ENCODE assay signal across 8 cellular contexts in genomic region chr20:56440346-56441007, GRCh38. TPM values are rescaled to one million over a fixed set of nuclear protein-coding genes. Genes with fewer than 3 reads are reported as not detected.
A peak's percentile ranks its signal among the peaks of the same experiment; 100 is the strongest.
DNase-seq lines count a peak whose midpoint lies in the region; ATAC-seq and TF ChIP-seq lines count a peak whose summit lies in the region.

No MANE protein-coding gene starts in this region.

- peak; percentile 64 for DNase-seq in GM10248 (ENCODE audit: extremely low spot score)
- peak; percentile 23 for DNase-seq in activated CD8-positive, alpha-beta memory T cell treated with anti-CD3 and anti-CD28 coated beads, Interleukin-2, amount 50 U/mL, for 1 hour (ENCODE audit: extremely low read depth)
- peak; percentile 17 to 80 (median 63) for DNase-seq in naive thymus-derived CD8-positive, alpha-beta T cell
- DNase-seq in DMS153 treated with DMSO at 0.1 percent for 48 hours (lab: John Stamatoyannopoulos, UW; ENCODE audit: unreplicated experiment): no peak
- no peak for DNase-seq in iPS-NIHi7 (ENCODE audit: extremely low spot score)
- no peak for DNase-seq in LoVo (ENCODE audit: low spot score)
- DNase-seq in NCI-H2029 (lab: John Stamatoyannopoulos, UW): no peak

- H3K4me3 Mint-ChIP-seq in naive thymus-derived CD8-positive, alpha-beta T cell: peak overlapping the region; percentile 53 to 84 (median 73)

- CTCF ChIA-PET in GM10248 (lab: Yijun Ruan, JAX): interaction anchor here (1.2 kb wide), 1 partner anchor 29 kb away, joined by 3 read pairs; the partner anchor contains the start of gene CASS4

- H3K27me3 Mint-ChIP-seq in naive thymus-derived CD8-positive, alpha-beta T cell: no peaks in the 10 kb centered on the region

- POLR2A ChIA-PET in GM10248 (lab: Yijun Ruan, JAX): no interaction called here
- POLR2A ChIA-PET in naive thymus-derived CD8-positive, alpha-beta T cell (lab: Charles Lee): interaction anchor here (1.0 to 2.4 kb wide), 7 partner anchors 8 to 31 kb away, joined by 3 to 16 read pairs (median 5); partner anchors contain the start of gene CASS4

- no peak for TF ChIP-seq CTCF in GM10248 (IDR thresholded peaks at IDR 0.05; ENCODE audit: control extremely low read depth, extremely low read depth, low read depth, missing control alignments)

- peaks cover 37 to 68% (median 59%) of the 10 kb centered on the region in 4 donors for H3K4me1 Mint-ChIP-seq in naive thymus-derived CD8-positive, alpha-beta T cell

- peak overlapping the region; percentile 82 to 96 (median 92) for H3K27ac Mint-ChIP-seq in naive thymus-derived CD8-positive, alpha-beta T cell

- ATAC-seq in HG02798 (IDR thresholded peaks at IDR 0.05; ENCODE audit: poor library complexity, unreplicated experiment): peak; percentile 81
- ATAC-seq in naive thymus-derived CD8-positive, alpha-beta T cell: peak; percentile 77 to 84

- no peaks in the 10 kb centered on the region for H3K9me3 Mint-ChIP-seq in naive thymus-derived CD8-positive, alpha-beta T cell

- peaks cover 0 to 23% (median 3%) of the 10 kb centered on the region in 3 donors for H3K36me3 Mint-ChIP-seq in naive thymus-derived CD8-positive, alpha-beta T cell

RNA-seq across cellular contexts. Expression of gene RTF2, which starts 27.9 kb away (rescaled TPM):
- 10 to 100 TPM; 65.1 to 69.0 TPM for total RNA-seq in naive thymus-derived CD8-positive, alpha-beta T cell
- 100 to 1,000 TPM; 121 to 147 (median 138) TPM for polyA plus RNA-seq in naive thymus-derived CD8-positive, alpha-beta T cell

RNA-seq across cellular contexts. Expression of gene CASS4, which starts 28.4 kb away (rescaled TPM):
- total RNA-seq in naive thymus-derived CD8-positive, alpha-beta T cell: 10 to 100 TPM; 11.6 to 12.9 TPM
- 10 to 100 TPM in 1 of 3 donors, 1 to 10 TPM in 2; 5.5 to 11.2 (median 7.1) TPM for polyA plus RNA-seq in naive thymus-derived CD8-positive, alpha-beta T cell

RNA-seq across cellular contexts. Expression of gene CSTF1, which starts 48.0 kb away (rescaled TPM):
- total RNA-seq in naive thymus-derived CD8-positive, alpha-beta T cell: 10 to 100 TPM; 43.7 to 52.8 TPM
- polyA plus RNA-seq in naive thymus-derived CD8-positive, alpha-beta T cell: 10 to 100 TPM; 27.2 to 33.3 (median 27.7) TPM

RNA-seq across cellular contexts. Expression of gene AURKA, which starts 48.5 kb away (rescaled TPM):
- 1 to 10 TPM in 1 of 2 experiments, under 1 TPM in 1; 0.85 to 1.3 TPM for total RNA-seq in naive thymus-derived CD8-positive, alpha-beta T cell
- under 1 TPM; 0.19 to 0.50 (median 0.44) TPM for polyA plus RNA-seq in naive thymus-derived CD8-positive, alpha-beta T cell

Comparison
In these comparisons a context has a peak if more than half of its experiments do, and no peak if none do; other contexts are left out.
1. DNase-seq: peak in GM10248 (single experiment), activated CD8-positive, alpha-beta memory T cell treated with anti-CD3 and anti-CD28 coated beads, Interleukin-2, amount 50 U/mL, for 1 hour (single experiment) and naive thymus-derived CD8-positive, alpha-beta T cell (10 of 10); none in DMS153 treated with DMSO at 0.1 percent for 48 hours (single experiment), iPS-NIHi7 (single experiment), LoVo (single experiment) and NCI-H2029 (single experiment).